In the genomic region with DNA sequence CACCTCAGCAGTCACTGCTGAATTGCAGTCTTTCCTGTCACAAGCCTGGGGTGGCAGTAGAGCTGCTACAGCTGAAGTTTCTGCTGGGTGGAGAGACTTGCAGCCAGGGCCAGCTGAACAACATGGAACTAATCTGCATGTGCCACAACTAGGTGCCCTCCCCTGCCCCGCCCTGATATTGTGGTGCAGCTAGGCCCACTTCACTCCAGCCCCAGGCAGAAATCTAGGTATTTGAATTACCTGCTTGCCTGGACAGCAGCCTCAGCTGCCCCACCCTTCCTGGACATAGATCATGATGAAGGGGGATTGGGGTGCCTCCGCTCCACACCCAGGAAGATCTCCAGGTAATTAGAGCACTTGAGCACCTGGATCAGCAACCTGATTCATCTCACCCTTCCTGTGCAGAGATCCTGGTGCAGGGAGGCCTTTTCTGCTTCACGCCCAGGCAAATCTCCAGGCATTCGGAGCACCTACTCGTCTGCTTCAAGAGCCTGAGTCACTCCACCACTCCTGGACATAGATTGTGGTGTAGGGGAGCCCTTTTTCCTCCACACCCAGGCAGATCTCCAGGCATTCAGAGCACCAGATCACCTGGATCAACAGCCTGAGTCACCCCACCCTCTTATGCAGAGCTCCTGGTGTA, we compare ENCODE assay signal across 1 cellular context.
TF ChIP-seq lines count a peak whose summit lies in the region.

No MANE protein-coding gene starts in this region.

TF ChIP-seq in GM23338, 12 proteins besides CTCF, POLR2A, EP300 and RAD21 (continued from another document):
- no peak for TF ChIP-seq EZH2 (IDR thresholded peaks at IDR 0.05; ENCODE audit: low read depth, unreplicated experiment)
- TF ChIP-seq STAT1 (IDR thresholded peaks at IDR 0.05; ENCODE audit: unreplicated experiment) = no peak
- TF ChIP-seq ZNF331 (CRISPR knock-in tag; IDR thresholded peaks at IDR 0.05; ENCODE audit: low read depth) = no peak
- no peak for TF ChIP-seq NANOG (IDR thresholded peaks at IDR 0.05; ENCODE audit: borderline replicate concordance)
TF ChIP-seq in GM23338: peak in this region for 0.
